Comparison of ENCODE assay signal across 1 cellular context in the genomic region with DNA sequence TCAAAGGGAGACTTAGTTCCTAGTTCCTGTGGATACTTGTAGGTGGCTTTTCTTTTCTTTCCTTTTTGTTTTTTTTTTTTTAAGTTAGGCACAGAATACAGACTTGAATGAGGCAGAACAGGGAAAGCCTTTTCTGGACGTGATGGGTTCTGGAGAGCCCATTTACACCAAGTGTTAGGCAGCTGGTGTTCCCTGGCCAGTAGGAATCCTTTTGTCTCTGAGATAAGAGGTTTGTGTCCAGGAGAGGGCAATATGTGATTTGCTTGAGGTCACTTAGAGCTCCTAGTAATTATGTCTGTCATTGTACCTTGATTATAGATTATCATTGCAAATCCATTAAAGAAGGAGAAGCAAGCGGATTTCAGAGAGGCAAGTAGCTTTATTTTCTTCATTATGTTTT.
TF ChIP-seq lines count a peak whose summit lies in the region.

No MANE protein-coding gene starts in this region.

TF ChIP-seq in H1, 55 proteins besides CTCF, POLR2A, EP300 and RAD21:
- TF ChIP-seq, protein P1, sequence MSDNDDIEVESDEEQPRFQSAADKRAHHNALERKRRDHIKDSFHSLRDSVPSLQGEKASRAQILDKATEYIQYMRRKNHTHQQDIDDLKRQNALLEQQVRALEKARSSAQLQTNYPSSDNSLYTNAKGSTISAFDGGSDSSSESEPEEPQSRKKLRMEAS (IDR thresholded peaks at IDR 0.05) = no peak
- TF ChIP-seq RBBP5 (IDR thresholded peaks at IDR 0.05; ENCODE audit: borderline replicate concordance, low read depth, low read length) (no peak), SUZ12 (IDR thresholded peaks at IDR 0.05; ENCODE audit: low read length) (no peak), SP2 (IDR thresholded peaks at IDR 0.05; ENCODE audit: low read length) (no peak), ASH2L (IDR thresholded peaks at IDR 0.05; ENCODE audit: low read length) (no peak), BCL11A (IDR thresholded peaks at IDR 0.05; ENCODE audit: low read depth in 2 of 2, low read length in 2 of 2) (no peak), GTF2F1 (IDR thresholded peaks at IDR 0.05; ENCODE audit: borderline replicate concordance, low read depth, low read length) (no peak), RNF2 (IDR thresholded peaks at IDR 0.05; ENCODE audit: borderline replicate concordance, low read depth, low read length, missing control alignments, poor library complexity, severe bottlenecking) (no peak)
- TF ChIP-seq, protein P2, sequence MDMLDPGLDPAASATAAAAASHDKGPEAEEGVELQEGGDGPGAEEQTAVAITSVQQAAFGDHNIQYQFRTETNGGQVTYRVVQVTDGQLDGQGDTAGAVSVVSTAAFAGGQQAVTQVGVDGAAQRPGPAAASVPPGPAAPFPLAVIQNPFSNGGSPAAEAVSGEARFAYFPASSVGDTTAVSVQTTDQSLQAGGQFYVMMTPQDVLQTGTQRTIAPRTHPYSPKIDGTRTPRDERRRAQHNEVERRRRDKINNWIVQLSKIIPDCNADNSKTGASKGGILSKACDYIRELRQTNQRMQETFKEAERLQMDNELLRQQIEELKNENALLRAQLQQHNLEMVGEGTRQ (IDR thresholded peaks at IDR 0.05; ENCODE audit: low read length) = no peak
- TF ChIP-seq, protein P3, sequence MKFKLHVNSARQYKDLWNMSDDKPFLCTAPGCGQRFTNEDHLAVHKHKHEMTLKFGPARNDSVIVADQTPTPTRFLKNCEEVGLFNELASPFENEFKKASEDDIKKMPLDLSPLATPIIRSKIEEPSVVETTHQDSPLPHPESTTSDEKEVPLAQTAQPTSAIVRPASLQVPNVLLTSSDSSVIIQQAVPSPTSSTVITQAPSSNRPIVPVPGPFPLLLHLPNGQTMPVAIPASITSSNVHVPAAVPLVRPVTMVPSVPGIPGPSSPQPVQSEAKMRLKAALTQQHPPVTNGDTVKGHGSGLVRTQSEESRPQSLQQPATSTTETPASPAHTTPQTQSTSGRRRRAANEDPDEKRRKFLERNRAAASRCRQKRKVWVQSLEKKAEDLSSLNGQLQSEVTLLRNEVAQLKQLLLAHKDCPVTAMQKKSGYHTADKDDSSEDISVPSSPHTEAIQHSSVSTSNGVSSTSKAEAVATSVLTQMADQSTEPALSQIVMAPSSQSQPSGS (IDR thresholded peaks at IDR 0.05; ENCODE audit: low read length) = no peak
